ENCODE assay signal across 10 cellular contexts in the genomic region with DNA sequence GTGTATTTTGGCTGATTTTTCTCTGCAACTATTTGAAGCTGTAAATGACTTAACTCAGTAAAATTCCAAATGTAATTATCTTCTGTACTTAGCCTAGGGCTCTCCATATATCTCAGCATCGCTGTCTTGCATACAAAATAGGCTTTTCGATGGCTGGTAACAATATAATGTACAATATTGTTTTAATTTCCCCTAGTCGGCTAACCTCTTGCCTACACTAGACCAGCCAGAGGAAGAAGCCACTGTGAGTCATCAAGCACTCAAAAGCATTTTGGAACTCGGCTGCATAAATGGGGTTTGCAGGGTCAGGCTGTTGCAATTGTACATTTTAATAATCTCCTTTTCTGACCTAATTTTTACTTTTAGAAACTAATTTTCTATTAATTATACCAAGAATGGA.
DNase-seq lines count a peak whose midpoint lies in the region; ATAC-seq and TF ChIP-seq lines count a peak whose summit lies in the region.
"Had no signal": no experiment of that assay in that cellular context is flagged by ENCODE, and none has a peak within 500 bp of the region (broad histone marks: within the 10 kb centered on the region; RNA-seq: fewer than 3 reads in every experiment).

No MANE protein-coding gene starts in this region.

- DNase-seq in ELR (ENCODE audit: low read depth) (peak; percentile 72), MV-4-11 (lab: John Stamatoyannopoulos, UW) (peak; percentile 29), chondrocyte (ENCODE audit: low spot score) (no peak), osteoblast (ENCODE audit: insufficient read length, low spot score, missing footprints) (no peak), AML-193 (lab: John Stamatoyannopoulos, UW) (no peak), mesenteric fat pad (ENCODE audit: low spot score) (no peak)
- DNase-seq: stimulated activated CD4-positive, alpha-beta T cell treated with anti-CD3 and anti-CD28 coated beads, Interleukin-2, amount 100 ng/mL, for 48 hours; SW 1271; testis had no signal

- H3K9me3 Mint-ChIP-seq in chondrocyte (ENCODE audit: low read depth): no peaks in the 10 kb centered on the region

- H3K4me1 ChIP-seq in osteoblast (ENCODE audit: insufficient read depth, low read length): peaks cover 36% of the 10 kb centered on the region
- H3K4me1 ChIP-seq: testis had no signal

- ATAC-seq in GM18909 (IDR thresholded peaks at IDR 0.05; ENCODE audit: poor library complexity, unreplicated experiment): no peak

- H3K4me2 ChIP-seq in osteoblast (ENCODE audit: insufficient read depth, low read length): peak overlapping the region; percentile 58

- H3K79me2 ChIP-seq in osteoblast (ENCODE audit: insufficient read depth, low read length): peaks cover 87% of the 10 kb centered on the region

- H3K27ac ChIP-seq in osteoblast (ENCODE audit: low read depth, low read length): peak overlapping the region; percentile 62
- H3K27ac ChIP-seq: testis had no signal

- no peak overlapping the region for H3K4me3 ChIP-seq in osteoblast (ENCODE audit: insufficient read depth, low read length)
- H3K4me3 ChIP-seq: testis had no signal

- H3K4me1 Mint-ChIP-seq in chondrocyte (ENCODE audit: low read depth): peaks cover 78% of the 10 kb centered on the region

- H3K27me3 ChIP-seq in osteoblast (ENCODE audit: insufficient read depth, low read length): no peaks in the 10 kb centered on the region
- H3K27me3 ChIP-seq: testis had no signal

- H3K36me3 Mint-ChIP-seq in chondrocyte (ENCODE audit: low read depth): peaks cover 29% of the 10 kb centered on the region

- no peak overlapping the region for H3K4me3 Mint-ChIP-seq in chondrocyte (ENCODE audit: unreplicated experiment)

- no peaks in the 10 kb centered on the region for H3K9me3 ChIP-seq in osteoblast (ENCODE audit: low read depth, low read length)
- H3K9me3 ChIP-seq: testis had no signal

- peaks cover 39% of the 10 kb centered on the region for H3K36me3 ChIP-seq in osteoblast (ENCODE audit: insufficient read depth, low read length)

- H3K27me3 Mint-ChIP-seq in chondrocyte (ENCODE audit: low read depth): no peaks in the 10 kb centered on the region

- no peaks in the 10 kb centered on the region for H4K20me1 ChIP-seq in osteoblast (ENCODE audit: insufficient read depth, low read length)

- H2AFZ ChIP-seq in osteoblast (ENCODE audit: low read length): no peak overlapping the region

- peak overlapping the region; percentile 85 for H3K27ac Mint-ChIP-seq in chondrocyte (ENCODE audit: unreplicated experiment)

- TF ChIP-seq CTCF in chondrocyte (IDR thresholded peaks at IDR 0.05) (no peak), osteoblast (IDR thresholded peaks at IDR 0.05; ENCODE audit: extremely low read depth, low read depth, low read length) (no peak)

Comparison
In these comparisons a context has a peak if more than half of its experiments do, and no peak if none do; other contexts are left out.
1. DNase-seq: peak in ELR (single experiment) and MV-4-11 (single experiment); none in chondrocyte (single experiment), osteoblast (single experiment), AML-193 (0 of 2) and mesenteric fat pad (single experiment).